18 cellular contexts compared by ENCODE assay signal in the genomic region with DNA sequence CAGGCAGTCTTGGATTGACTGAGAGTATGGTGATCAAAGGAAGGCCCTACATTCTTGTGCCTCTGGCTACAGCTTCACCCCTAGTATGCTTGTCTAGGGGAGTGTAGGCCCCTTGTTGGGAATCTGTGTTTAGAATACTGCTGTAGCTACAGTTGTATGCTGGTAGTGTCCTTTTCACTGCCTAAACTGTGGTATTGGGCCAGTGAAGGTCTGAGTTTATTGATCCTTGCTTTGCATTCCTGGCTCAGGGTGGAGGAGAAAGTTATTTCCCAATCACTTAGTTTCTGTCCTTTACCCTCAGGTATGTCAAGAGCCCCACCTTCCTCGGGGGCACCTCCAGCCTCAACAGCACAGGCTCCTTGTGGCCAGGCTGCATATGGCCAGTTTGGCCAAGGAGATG. TPM values are rescaled to one million over a fixed set of nuclear protein-coding genes. Genes with fewer than 3 reads are reported as not detected.
DNase-seq lines count a peak whose midpoint lies in the region; ATAC-seq, FAIRE-seq and TF ChIP-seq lines count a peak whose summit lies in the region.
"Had no signal": no experiment of that assay in that cellular context is flagged by ENCODE, and none has a peak within 500 bp of the region (broad histone marks: within the 10 kb centered on the region; RNA-seq: fewer than 3 reads in every experiment).

No MANE protein-coding gene starts in this region.

- H3K27me3 ChIP-seq in GM12878 (replicated peaks in 1 of 2; ENCODE audit: control insufficient read depth in 2 of 2, insufficient read depth in 2 of 2, low read length in 1 of 2) (no peaks in the 10 kb centered on the region), HepG2 (ENCODE audit: control insufficient read depth in 1 of 2, insufficient read depth in 2 of 2, low read length in 2 of 2) (no peaks in the 10 kb centered on the region), H7 (ENCODE audit: control insufficient read depth, insufficient read depth, low read length) (no peaks in the 10 kb centered on the region)
- H3K27me3 ChIP-seq: BE2C had no signal

- ATAC-seq in GM12878 (no peak; the same call in 2 of the 3 replicates), HepG2 (peak; percentile 80), GM18870 (IDR thresholded peaks at IDR 0.05; ENCODE audit: unreplicated experiment) (no peak)
- no peak for ATAC-seq in stimulated activated naive B cell treated with anti-CD40 and anti-IgM and Interleukin-4, amounts not matched to agents 10 μg/mL and 1 μg/mL and 100 μg/mL, for 72 hours (replicated peaks)

- POLR2A ChIA-PET in GM12878 (lab: Charles Lee) = interaction anchor here (0.7 kb wide), 1 partner anchor 58 kb away, joined by 7 read pairs; no protein-coding TSS in a partner anchor
- POLR2A ChIA-PET in HepG2 (lab: Yijun Ruan, JAX) = no interaction called here

- H3K9me3 ChIP-seq in GM12878 (replicated peaks; ENCODE audit: control insufficient read depth, insufficient read depth, low read length) (no peaks in the 10 kb centered on the region), HepG2 (ENCODE audit: low read length) (no peaks in the 10 kb centered on the region)
- H3K9me3 ChIP-seq: BE2C had no signal

- H4K20me1 ChIP-seq in GM12878 (ENCODE audit: control insufficient read depth, insufficient read depth) (peaks cover 5% of the 10 kb centered on the region; the same call in 1 of the 2 replicates), HepG2 (ENCODE audit: insufficient read depth, low read length) (no peaks in the 10 kb centered on the region)

- peak overlapping the region; percentile 42 for H3K27ac Mint-ChIP-seq in stimulated activated naive B cell treated with anti-CD40 and anti-IgM and Interleukin-4, amounts not matched to agents 10 μg/mL and 1 μg/mL and 100 μg/mL, for 72 hours
- H3K27ac Mint-ChIP-seq: IgD-negative memory B cell had no signal

- H3K4me2 ChIP-seq in GM12878 (ENCODE audit: control insufficient read depth, insufficient read depth) (peak overlapping the region; percentile 33; the same call in 1 of the 2 replicates), HepG2 (ENCODE audit: low read depth, low read length) (no peak overlapping the region)

- 100% methylated on average over 1 of the region's 1 CpG for WGBS in GM12878 (ENCODE audit: insufficient coverage, insufficient replicate concordance, low lambda C conversion rate, missing lambda C conversion rate)
- 17% methylated on average over 1 of the region's 1 CpG for WGBS in HepG2 (ENCODE audit: low lambda C conversion rate)

- TF ChIP-seq RAD21 in GM12878 (IDR thresholded peaks at IDR 0.05; ENCODE audit: insufficient read depth, low read depth, low read length) (no peak), HepG2 (CRISPR knock-in tag; IDR thresholded peaks at IDR 0.05) (no peak)

- H3K36me3 Mint-ChIP-seq in stimulated activated naive B cell treated with anti-CD40 and anti-IgM and Interleukin-4, amounts not matched to agents 10 μg/mL and 1 μg/mL and 100 μg/mL, for 72 hours = peaks cover 37 to 48% of the 10 kb centered on the region in 2 donors

- in situ Hi-C loops in GM12878 (cut with MboI) (no loop called here), HepG2 (cut with HindIII; ENCODE audit: extremely low pct_ligation_motif_present, low pct_unique_long_range_greater_than_20kb) (no loop called here)

- FAIRE-seq in GM12878 (lab: Jason Lieb, UNC) (no peak), HepG2 (lab: Jason Lieb, UNC) (no peak)

- CTCF ChIA-PET in GM12878 (lab: Yijun Ruan, JAX) = no interaction called here
- CTCF ChIA-PET in HepG2 (lab: Yijun Ruan, JAX; ENCODE audit: low intra/inter-chr PET ratio, low total read pairs) = no interaction called here

- SMC1A ChIA-PET in GM12878 (lab: Charles Lee; ENCODE audit: uncharacterized antibody, unreplicated experiment) = no interaction called here

- no peak overlapping the region; the same call in 1 of the 2 replicates for H3K9ac ChIP-seq in GM12878 (ENCODE audit: control insufficient read depth, insufficient read depth, low read length)
- no peak overlapping the region for H3K9ac ChIP-seq in HepG2 (ENCODE audit: insufficient read depth, low read depth, low read length)

- TF ChIP-seq EP300 in GM12878 (IDR thresholded peaks at IDR 0.05; ENCODE audit: borderline replicate concordance in 1 of 2, control insufficient read depth in 1 of 2, low read depth in 2 of 2, low read length in 2 of 2) (no peak), HepG2 (IDR thresholded peaks at IDR 0.05; ENCODE audit: low read depth in 2 of 2, low read length in 2 of 2) (no peak), HepG2 (CRISPR knock-in tag; IDR thresholded peaks at IDR 0.05; ENCODE audit: borderline replicate concordance) (no peak)

- no peak for TF ChIP-seq CTCF in GM12878 (IDR thresholded peaks at IDR 0.05 in 2 of 3, conservative IDR thresholded peaks at IDR 0.05 in 1 of 3; ENCODE audit: control insufficient read depth in 2 of 3, extremely low read depth in 1 of 3, insufficient read depth in 1 of 3, low read depth in 3 of 3, low read length in 3 of 3)
- TF ChIP-seq CTCF in HepG2 (CRISPR knock-in tag; IDR thresholded peaks at IDR 0.05) = no peak

- H3K27me3 Mint-ChIP-seq in stimulated activated naive B cell treated with anti-CD40 and anti-IgM and Interleukin-4, amounts not matched to agents 10 μg/mL and 1 μg/mL and 100 μg/mL, for 72 hours = no peaks in the 10 kb centered on the region
- H3K27me3 Mint-ChIP-seq: IgD-negative memory B cell had no signal

- H3K4me1 ChIP-seq in GM12878 (ENCODE audit: control insufficient read depth, insufficient read depth, low read length) (peaks cover 5% of the 10 kb centered on the region), HepG2 (ENCODE audit: insufficient read depth, low read length) (peaks cover 32% of the 10 kb centered on the region)
- H3K4me1 ChIP-seq: BE2C had no signal

- RAD21 ChIA-PET in GM12878 (lab: Charles Lee; ENCODE audit: unreplicated experiment) = interaction anchor here (2.6 kb wide), 1 partner anchor 8 kb away, joined by 9 read pairs; no protein-coding TSS in a partner anchor

- intact Hi-C loops in GM12878 (cut with micrococcal nuclease; ENCODE audit: unreplicated experiment) = no loop called here
- intact Hi-C loops in HepG2 (cut with micrococcal nuclease; ENCODE audit: unreplicated experiment) = no loop called here

- H2AFZ ChIP-seq in GM12878 (ENCODE audit: control insufficient read depth, low read depth, low read length) = no peak overlapping the region
- no peak overlapping the region for H2AFZ ChIP-seq in HepG2 (ENCODE audit: low read length)

- H3K79me2 ChIP-seq in GM12878 (ENCODE audit: control insufficient read depth, insufficient read depth, low read length) (peaks cover 37% of the 10 kb centered on the region), HepG2 (ENCODE audit: insufficient read depth, low read length) (peaks cover 15% of the 10 kb centered on the region)

- TF ChIP-seq POLR2A in GM12878 (IDR thresholded peaks at IDR 0.05; ENCODE audit: low read depth, low read length) (no peak), HepG2 (IDR thresholded peaks at IDR 0.05; ENCODE audit: insufficient read depth in 1 of 2, low read depth in 2 of 2, low read length in 2 of 2) (no peak)

- H3K27ac ChIP-seq in GM12878 (ENCODE audit: control insufficient read depth, insufficient read depth) (no peak overlapping the region), HepG2 (ENCODE audit: extremely low read length, insufficient read depth, low read length) (no peak overlapping the region)
- H3K27ac ChIP-seq: RWPE1 had no signal

- H3K36me3 ChIP-seq in GM12878 (ENCODE audit: control insufficient read depth in 2 of 2, insufficient read depth in 2 of 2, low read length in 1 of 2) (peaks cover 7 to 33% of the 10 kb centered on the region in 2 experiments), HepG2 (replicated peaks in 1 of 2; ENCODE audit: control insufficient read depth in 1 of 2, insufficient read depth in 2 of 2, low read length in 2 of 2) (peaks cover 11 to 65% of the 10 kb centered on the region in 2 experiments), H7 (replicated peaks; ENCODE audit: control insufficient read depth, insufficient read depth, low read length) (peaks cover 16% of the 10 kb centered on the region)

- H3K4me1 Mint-ChIP-seq in stimulated activated naive B cell treated with anti-CD40 and anti-IgM and Interleukin-4, amounts not matched to agents 10 μg/mL and 1 μg/mL and 100 μg/mL, for 72 hours = peaks cover 22 to 33% of the 10 kb centered on the region in 2 donors

- no peaks in the 10 kb centered on the region for H3K9me3 Mint-ChIP-seq in stimulated activated naive B cell treated with anti-CD40 and anti-IgM and Interleukin-4, amounts not matched to agents 10 μg/mL and 1 μg/mL and 100 μg/mL, for 72 hours
- H3K9me3 Mint-ChIP-seq: IgD-negative memory B cell had no signal

- no peak overlapping the region for H3K4me3 Mint-ChIP-seq in stimulated activated naive B cell treated with anti-CD40 and anti-IgM and Interleukin-4, amounts not matched to agents 10 μg/mL and 1 μg/mL and 100 μg/mL, for 72 hours

- no peak for DNase-seq in GM12878 (ENCODE audit: low read depth, low spot score)
- no peak for DNase-seq in HepG2 (ENCODE audit: low spot score)
- no peak for DNase-seq in stimulated activated naive B cell treated with anti-CD40 and anti-IgM and Interleukin-4, amounts not matched to agents 10 μg/mL and 1 μg/mL and 100 μg/mL, for 72 hours
- DNase-seq in H7 = no peak
- DNase-seq: BE2C; EL; GF-D8; MV-4-11; NCI-H1105 treated with DMSO at 0.1 percent for 48 hours; NCI-H2029 treated with DMSO at 0.1 percent for 48 hours; NCI-H226; NCI-H510A treated with DMSO at 0.1 percent for 48 hours; NCI-H774; NK-92 treated with Interleukin-12 subunit alpha and Interleukin-12 subunit beta, amount 100 ng/mL, for 24 hours; SHP77 treated with DMSO at 0.1 percent for 48 hours had no signal

- H3K4me3 ChIP-seq in GM12878 = no peak overlapping the region
- H3K4me3 ChIP-seq in HepG2 (replicated peaks in 1 of 3; ENCODE audit: insufficient read depth in 1 of 3, low read depth in 2 of 3, low read length in 3 of 3) = no peak overlapping the region
- H3K4me3 ChIP-seq in H7 (ENCODE audit: insufficient read depth, low read depth, low read length) = no peak overlapping the region

- BruUV-seq in GM12878 (replicated peaks; lab: Mats Ljungman, UMichigan) = no TSS peak
- BruUV-seq in HepG2 (replicated peaks; lab: Mats Ljungman, UMichigan) = no TSS peak

RNA-seq across cellular contexts. Expression of gene SEC24C, which starts 6.6 kb away (rescaled TPM):
- 64.1 and 66.3 TPM in 2 replicates for total RNA-seq in GM12878 (2013; cell fraction: nucleolus; rRNA removed)
- total RNA-seq in GM12878 (2014; rRNA removed) (96.9 and 117 TPM in 2 replicates), GM12878 (2014; rRNA removed; fragmentation: Illumina TruSeq; extraction: Trizol) (43.4 and 48.2 TPM in 2 replicates), GM12878 (2021) (91.7 and 99.9 TPM in 2 replicates), HepG2 (2016; rRNA removed; fragmentation: Illumina TruSeq; extraction: Trizol) (63.1 and 66.5 TPM in 2 replicates)
- polyA plus RNA-seq in GM12878 (2011; ENCODE audit: low read depth) = 68.9 TPM
- polyA plus RNA-seq in GM12878 (2011; rRNA removed) (52.3 and 110 TPM in 2 replicates), GM12878 (2014; fragmentation: Illumina TruSeq; extraction: Trizol) (67.7 and 81.5 TPM in 2 replicates), GM12878 (2014; fragmentation: Nextera tagmentation; extraction: Ambion mirVana) (10 to 100 TPM; 12.7 to 18.8 TPM), GM12878 (2014; rRNA removed) (73.6 and 82.1 TPM in 2 replicates), GM12878 (2016; fragmentation: Nextera tagmentation; extraction: Ambion mirVana) (10 to 100 TPM; 71.3 to 74.1 TPM), HepG2 (2011; rRNA removed) (66.4 and 74.3 TPM in 2 replicates)
- polyA plus RNA-seq in GM12878 (2011; cell fraction: cytosol; rRNA removed) = 97.2 and 105 TPM in 2 replicates
- 176 and 190 TPM in 2 replicates for polyA plus RNA-seq in GM12878 (2011; cell fraction: nucleus; rRNA removed)
- polyA plus RNA-seq in GM12878 (2012) = 92.4 and 93.2 TPM in 2 replicates
- polyA minus RNA-seq in GM12878 (2011; rRNA and poly(A)+ RNA removed) = 135 and 166 TPM in 2 replicates
- 47.8 and 49.1 TPM in 2 replicates for polyA minus RNA-seq in GM12878 (2011; cell fraction: cytosol; rRNA and poly(A)+ RNA removed)
- polyA minus RNA-seq in GM12878 (2011; cell fraction: nucleus; rRNA and poly(A)+ RNA removed) = 30.5 and 46.2 TPM in 2 replicates
- 5.7 and 6.6 TPM in 2 replicates for total RNA-seq in HepG2 (2016; cell fraction: cytosol; rRNA removed; fragmentation: Illumina TruSeq; extraction: Trizol; ENCODE audit: low read depth)
- 57.3 and 62.0 TPM in 2 replicates for total RNA-seq in HepG2 (2016; cell fraction: insoluble cytoplasmic fraction; rRNA removed; fragmentation: Illumina TruSeq; extraction: Trizol)
- 19.5 and 20.7 TPM in 2 replicates for total RNA-seq in HepG2 (2016; cell fraction: membrane; rRNA removed; fragmentation: Illumina TruSeq; extraction: Trizol)
- total RNA-seq in HepG2 (2016; cell fraction: nucleus; rRNA removed; fragmentation: Illumina TruSeq; extraction: Trizol) = 36.4 and 38.8 TPM in 2 replicates
- polyA plus RNA-seq in HepG2 (2011; cell fraction: cytosol; rRNA removed) = 40.0 and 44.0 TPM in 2 replicates
- polyA plus RNA-seq in HepG2 (2011; cell fraction: nucleus; rRNA removed) = 134 and 139 TPM in 2 replicates
- 42.2 and 45.9 TPM in 2 replicates for polyA plus RNA-seq in HepG2 (2012)
- polyA plus RNA-seq in HepG2 (2016; cell fraction: cytosol; fragmentation: Illumina TruSeq; extraction: Trizol; ENCODE audit: low read depth) = 3.5 and 3.8 TPM in 2 replicates
- 45.3 and 53.1 TPM in 2 replicates for polyA plus RNA-seq in HepG2 (2016; cell fraction: insoluble cytoplasmic fraction; fragmentation: Illumina TruSeq; extraction: Trizol; ENCODE audit: low read depth)
- 8.7 and 10.2 TPM in 2 replicates for polyA plus RNA-seq in HepG2 (2016; cell fraction: membrane; fragmentation: Illumina TruSeq; extraction: Trizol; ENCODE audit: low read depth)
- 60.4 and 69.2 TPM in 2 replicates for polyA plus RNA-seq in HepG2 (2016; cell fraction: nucleus; fragmentation: Illumina TruSeq; extraction: Trizol; ENCODE audit: insufficient read depth, low read depth)
- polyA minus RNA-seq in HepG2 (2011; rRNA and poly(A)+ RNA removed; ENCODE audit: low replicate concordance) = 140 and 157 TPM in 2 replicates
- polyA minus RNA-seq in HepG2 (2011; cell fraction: cytosol; rRNA and poly(A)+ RNA removed) = 50.5 and 52.3 TPM in 2 replicates
- polyA minus RNA-seq in HepG2 (2011; cell fraction: nucleus; rRNA and poly(A)+ RNA removed) = 40.4 and 42.8 TPM in 2 replicates
- 76.2 and 84.2 TPM in 2 replicates for total RNA-seq in H7 (2014; rRNA removed; shearing (Covaris generic))

RNA-seq across cellular contexts. Expression of gene CHCHD1, which starts 31.0 kb away (rescaled TPM):
- 14.8 and 16.7 TPM in 2 replicates for total RNA-seq in GM12878 (2013; cell fraction: nucleolus; rRNA removed)
- 74.3 and 77.4 TPM in 2 replicates for total RNA-seq in GM12878 (2014; rRNA removed)
- total RNA-seq in GM12878 (2014; rRNA removed; fragmentation: Illumina TruSeq; extraction: Trizol) = 42.8 and 47.5 TPM in 2 replicates
- total RNA-seq in GM12878 (2021) = 35.0 and 36.9 TPM in 2 replicates
- polyA plus RNA-seq in GM12878 (2011; ENCODE audit: low read depth) = 34.4 TPM
- 56.7 and 69.0 TPM in 2 replicates for polyA plus RNA-seq in GM12878 (2011; rRNA removed)
- polyA plus RNA-seq in GM12878 (2011; cell fraction: cytosol; rRNA removed) = 33.0 and 46.8 TPM in 2 replicates
- polyA plus RNA-seq in GM12878 (2011; cell fraction: nucleus; rRNA removed) = 22.6 and 27.4 TPM in 2 replicates
- 51.6 and 59.8 TPM in 2 replicates for polyA plus RNA-seq in GM12878 (2012)
- polyA plus RNA-seq in GM12878 (2014; fragmentation: Illumina TruSeq; extraction: Trizol) = 25.3 and 42.4 TPM in 2 replicates
- 10 to 100 TPM; 69.5 to 81.4 TPM for polyA plus RNA-seq in GM12878 (2014; fragmentation: Nextera tagmentation; extraction: Ambion mirVana)
- polyA plus RNA-seq in GM12878 (2014; rRNA removed) = 70.4 and 79.4 TPM in 2 replicates
- 100 to 1,000 TPM; 127 to 132 TPM for polyA plus RNA-seq in GM12878 (2016; fragmentation: Nextera tagmentation; extraction: Ambion mirVana)
- 8.9 and 9.4 TPM in 2 replicates for polyA minus RNA-seq in GM12878 (2011; rRNA and poly(A)+ RNA removed)
- 6.3 and 7.2 TPM in 2 replicates for polyA minus RNA-seq in GM12878 (2011; cell fraction: cytosol; rRNA and poly(A)+ RNA removed)
- 6.5 and 8.9 TPM in 2 replicates for polyA minus RNA-seq in GM12878 (2011; cell fraction: nucleus; rRNA and poly(A)+ RNA removed)
- total RNA-seq in HepG2 (2016; rRNA removed; fragmentation: Illumina TruSeq; extraction: Trizol) = 71.2 and 91.7 TPM in 2 replicates
- 16.2 and 16.7 TPM in 2 replicates for total RNA-seq in HepG2 (2016; cell fraction: cytosol; rRNA removed; fragmentation: Illumina TruSeq; extraction: Trizol; ENCODE audit: low read depth)
- total RNA-seq in HepG2 (2016; cell fraction: insoluble cytoplasmic fraction; rRNA removed; fragmentation: Illumina TruSeq; extraction: Trizol) = 69.8 and 94.8 TPM in 2 replicates
- total RNA-seq in HepG2 (2016; cell fraction: membrane; rRNA removed; fragmentation: Illumina TruSeq; extraction: Trizol) = 32.5 and 34.2 TPM in 2 replicates
- total RNA-seq in HepG2 (2016; cell fraction: nucleus; rRNA removed; fragmentation: Illumina TruSeq; extraction: Trizol) = 30.4 and 32.6 TPM in 2 replicates
- 30.6 and 36.9 TPM in 2 replicates for polyA plus RNA-seq in HepG2 (2011; rRNA removed)
- 35.1 and 36.6 TPM in 2 replicates for polyA plus RNA-seq in HepG2 (2011; cell fraction: cytosol; rRNA removed)
- 8.8 and 9.9 TPM in 2 replicates for polyA plus RNA-seq in HepG2 (2011; cell fraction: nucleus; rRNA removed)
- polyA plus RNA-seq in HepG2 (2012) = 40.1 and 41.3 TPM in 2 replicates
- polyA plus RNA-seq in HepG2 (2016; cell fraction: cytosol; fragmentation: Illumina TruSeq; extraction: Trizol; ENCODE audit: low read depth) = 16.6 and 17.9 TPM in 2 replicates
- polyA plus RNA-seq in HepG2 (2016; cell fraction: insoluble cytoplasmic fraction; fragmentation: Illumina TruSeq; extraction: Trizol; ENCODE audit: low read depth) = 90.2 and 95.1 TPM in 2 replicates
- polyA plus RNA-seq in HepG2 (2016; cell fraction: membrane; fragmentation: Illumina TruSeq; extraction: Trizol; ENCODE audit: low read depth) = 27.2 and 27.4 TPM in 2 replicates
- polyA plus RNA-seq in HepG2 (2016; cell fraction: nucleus; fragmentation: Illumina TruSeq; extraction: Trizol; ENCODE audit: insufficient read depth, low read depth) = 45.9 and 52.1 TPM in 2 replicates
- polyA minus RNA-seq in HepG2 (2011; rRNA and poly(A)+ RNA removed; ENCODE audit: low replicate concordance) = 5.0 and 8.3 TPM in 2 replicates
- 5.5 TPM in 2 replicates for polyA minus RNA-seq in HepG2 (2011; cell fraction: cytosol; rRNA and poly(A)+ RNA removed)
- polyA minus RNA-seq in HepG2 (2011; cell fraction: nucleus; rRNA and poly(A)+ RNA removed) = 7.7 and 9.1 TPM in 2 replicates
- total RNA-seq in H7 (2014; rRNA removed; shearing (Covaris generic)) = 82.7 and 91.4 TPM in 2 replicates

RNA-seq across cellular contexts. Expression of gene ZSWIM8, which starts 34.6 kb away (rescaled TPM):
- total RNA-seq in GM12878 (2013; cell fraction: nucleolus; rRNA removed) = 75.9 and 86.5 TPM in 2 replicates
- total RNA-seq in GM12878 (2014; rRNA removed) (23.9 and 30.8 TPM in 2 replicates), GM12878 (2014; rRNA removed; fragmentation: Illumina TruSeq; extraction: Trizol) (16.4 and 18.7 TPM in 2 replicates), GM12878 (2021) (45.4 and 47.9 TPM in 2 replicates), HepG2 (2016; rRNA removed; fragmentation: Illumina TruSeq; extraction: Trizol) (21.0 and 39.9 TPM in 2 replicates)
- 79.3 TPM for polyA plus RNA-seq in GM12878 (2011; ENCODE audit: low read depth)
- polyA plus RNA-seq in GM12878 (2011; rRNA removed) (17.5 and 44.6 TPM in 2 replicates), GM12878 (2014; fragmentation: Illumina TruSeq; extraction: Trizol) (15.3 and 31.5 TPM in 2 replicates), GM12878 (2014; fragmentation: Nextera tagmentation; extraction: Ambion mirVana) (1 to 10 TPM; 7.8 to 8.5 TPM), GM12878 (2014; rRNA removed) (47.1 and 48.8 TPM in 2 replicates), GM12878 (2016; fragmentation: Nextera tagmentation; extraction: Ambion mirVana) (10 to 100 TPM; 14.0 to 15.1 TPM), HepG2 (2011; rRNA removed) (98.2 and 142 TPM in 2 replicates)
- 39.4 and 62.6 TPM in 2 replicates for polyA plus RNA-seq in GM12878 (2011; cell fraction: cytosol; rRNA removed)
- 436 and 485 TPM in 2 replicates for polyA plus RNA-seq in GM12878 (2011; cell fraction: nucleus; rRNA removed)
- 58.6 and 83.1 TPM in 2 replicates for polyA plus RNA-seq in GM12878 (2012)
- 36.3 and 63.7 TPM in 2 replicates for polyA minus RNA-seq in GM12878 (2011; rRNA and poly(A)+ RNA removed)
- 23.0 and 27.1 TPM in 2 replicates for polyA minus RNA-seq in GM12878 (2011; cell fraction: cytosol; rRNA and poly(A)+ RNA removed)
- 43.3 and 67.1 TPM in 2 replicates for polyA minus RNA-seq in GM12878 (2011; cell fraction: nucleus; rRNA and poly(A)+ RNA removed)
- total RNA-seq in HepG2 (2016; cell fraction: cytosol; rRNA removed; fragmentation: Illumina TruSeq; extraction: Trizol; ENCODE audit: low read depth) = 5.7 and 8.2 TPM in 2 replicates
- 13.7 and 36.6 TPM in 2 replicates for total RNA-seq in HepG2 (2016; cell fraction: insoluble cytoplasmic fraction; rRNA removed; fragmentation: Illumina TruSeq; extraction: Trizol)
- 9.3 and 11.2 TPM in 2 replicates for total RNA-seq in HepG2 (2016; cell fraction: membrane; rRNA removed; fragmentation: Illumina TruSeq; extraction: Trizol)
- total RNA-seq in HepG2 (2016; cell fraction: nucleus; rRNA removed; fragmentation: Illumina TruSeq; extraction: Trizol) = 35.4 and 47.5 TPM in 2 replicates
- polyA plus RNA-seq in HepG2 (2011; cell fraction: cytosol; rRNA removed) = 41.1 and 57.3 TPM in 2 replicates
- 505 and 598 TPM in 2 replicates for polyA plus RNA-seq in HepG2 (2011; cell fraction: nucleus; rRNA removed)
- 43.3 and 58.7 TPM in 2 replicates for polyA plus RNA-seq in HepG2 (2012)
- polyA plus RNA-seq in HepG2 (2016; cell fraction: cytosol; fragmentation: Illumina TruSeq; extraction: Trizol; ENCODE audit: low read depth) = 3.7 and 6.8 TPM in 2 replicates
- 21.2 and 30.3 TPM in 2 replicates for polyA plus RNA-seq in HepG2 (2016; cell fraction: insoluble cytoplasmic fraction; fragmentation: Illumina TruSeq; extraction: Trizol; ENCODE audit: low read depth)
- 6.6 and 11.5 TPM in 2 replicates for polyA plus RNA-seq in HepG2 (2016; cell fraction: membrane; fragmentation: Illumina TruSeq; extraction: Trizol; ENCODE audit: low read depth)
- 118 and 128 TPM in 2 replicates for polyA plus RNA-seq in HepG2 (2016; cell fraction: nucleus; fragmentation: Illumina TruSeq; extraction: Trizol; ENCODE audit: insufficient read depth, low read depth)
- polyA minus RNA-seq in HepG2 (2011; rRNA and poly(A)+ RNA removed; ENCODE audit: low replicate concordance) = 83.5 and 181 TPM in 2 replicates
- polyA minus RNA-seq in HepG2 (2011; cell fraction: cytosol; rRNA and poly(A)+ RNA removed) = 31.5 and 36.5 TPM in 2 replicates
- polyA minus RNA-seq in HepG2 (2011; cell fraction: nucleus; rRNA and poly(A)+ RNA removed) = 64.2 and 73.5 TPM in 2 replicates
- total RNA-seq in H7 (2014; rRNA removed; shearing (Covaris generic)) = 21.8 and 59.8 TPM in 2 replicates

RNA-seq across cellular contexts. Expression of gene AGAP5, which starts 52.9 kb away (rescaled TPM):
- 49.7 and 55.0 TPM in 2 replicates for total RNA-seq in GM12878 (2013; cell fraction: nucleolus; rRNA removed)
- total RNA-seq in GM12878 (2014; rRNA removed) (6.3 and 6.7 TPM in 2 replicates), GM12878 (2014; rRNA removed; fragmentation: Illumina TruSeq; extraction: Trizol) (5.9 and 6.5 TPM in 2 replicates), GM12878 (2021) (5.9 and 6.7 TPM in 2 replicates), HepG2 (2016; rRNA removed; fragmentation: Illumina TruSeq; extraction: Trizol) (2.4 and 5.3 TPM in 2 replicates)
- polyA plus RNA-seq in GM12878 (2011; ENCODE audit: low read depth) = 1.2 TPM
- polyA plus RNA-seq in GM12878 (2011; rRNA removed) (6.8 and 8.5 TPM in 2 replicates), GM12878 (2014; fragmentation: Illumina TruSeq; extraction: Trizol) (8.1 and 8.5 TPM in 2 replicates), GM12878 (2014; fragmentation: Nextera tagmentation; extraction: Ambion mirVana) (under 1 TPM in 1 of 2 experiments, not detected in 1; 0.68 TPM), GM12878 (2014; rRNA removed) (7.3 and 9.1 TPM in 2 replicates), GM12878 (2016; fragmentation: Nextera tagmentation; extraction: Ambion mirVana) (1 to 10 TPM; 2.3 TPM), HepG2 (2011; rRNA removed) (7.9 and 8.7 TPM in 2 replicates)
- polyA plus RNA-seq in GM12878 (2011; cell fraction: cytosol; rRNA removed) = 4.9 and 6.9 TPM in 2 replicates
- polyA plus RNA-seq in GM12878 (2011; cell fraction: nucleus; rRNA removed) = 32.5 and 33.6 TPM in 2 replicates
- 4.4 and 6.0 TPM in 2 replicates for polyA plus RNA-seq in GM12878 (2012)
- 8.0 and 8.2 TPM in 2 replicates for polyA minus RNA-seq in GM12878 (2011; rRNA and poly(A)+ RNA removed)
- 1.7 and 3.3 TPM in 2 replicates for polyA minus RNA-seq in GM12878 (2011; cell fraction: cytosol; rRNA and poly(A)+ RNA removed)
- 6.5 and 9.9 TPM in 2 replicates for polyA minus RNA-seq in GM12878 (2011; cell fraction: nucleus; rRNA and poly(A)+ RNA removed)
- 11.4 and 13.8 TPM in 2 replicates for total RNA-seq in HepG2 (2016; cell fraction: cytosol; rRNA removed; fragmentation: Illumina TruSeq; extraction: Trizol; ENCODE audit: low read depth)
- total RNA-seq in HepG2 (2016; cell fraction: insoluble cytoplasmic fraction; rRNA removed; fragmentation: Illumina TruSeq; extraction: Trizol) = 2.6 and 5.2 TPM in 2 replicates
- total RNA-seq in HepG2 (2016; cell fraction: membrane; rRNA removed; fragmentation: Illumina TruSeq; extraction: Trizol) = 6.0 and 7.5 TPM in 2 replicates
- 7.7 and 8.0 TPM in 2 replicates for total RNA-seq in HepG2 (2016; cell fraction: nucleus; rRNA removed; fragmentation: Illumina TruSeq; extraction: Trizol)
- 2.3 and 2.9 TPM in 2 replicates for polyA plus RNA-seq in HepG2 (2011; cell fraction: cytosol; rRNA removed)
- polyA plus RNA-seq in HepG2 (2011; cell fraction: nucleus; rRNA removed) = 29.4 and 34.8 TPM in 2 replicates
- polyA plus RNA-seq in HepG2 (2012) = 4.3 and 4.9 TPM in 2 replicates
- polyA plus RNA-seq in HepG2 (2016; cell fraction: cytosol; fragmentation: Illumina TruSeq; extraction: Trizol; ENCODE audit: low read depth) = 0.55 and 0.72 TPM in 2 replicates
- polyA plus RNA-seq in HepG2 (2016; cell fraction: insoluble cytoplasmic fraction; fragmentation: Illumina TruSeq; extraction: Trizol; ENCODE audit: low read depth) = 0.89 and 2.3 TPM in 2 replicates
- polyA plus RNA-seq in HepG2 (2016; cell fraction: membrane; fragmentation: Illumina TruSeq; extraction: Trizol; ENCODE audit: low read depth) = 0.94 and 1.8 TPM in 2 replicates
- 25.7 and 29.4 TPM in 2 replicates for polyA plus RNA-seq in HepG2 (2016; cell fraction: nucleus; fragmentation: Illumina TruSeq; extraction: Trizol; ENCODE audit: insufficient read depth, low read depth)
- 2.0 and 5.8 TPM in 2 replicates for polyA minus RNA-seq in HepG2 (2011; rRNA and poly(A)+ RNA removed; ENCODE audit: low replicate concordance)
- 2.1 and 2.5 TPM in 2 replicates for polyA minus RNA-seq in HepG2 (2011; cell fraction: cytosol; rRNA and poly(A)+ RNA removed)
- 10.9 TPM in 2 replicates for polyA minus RNA-seq in HepG2 (2011; cell fraction: nucleus; rRNA and poly(A)+ RNA removed)
- total RNA-seq in H7 (2014; rRNA removed; shearing (Covaris generic)) = 4.4 and 6.0 TPM in 2 replicates
